Comparison of ENCODE assay signal across 20 cellular contexts in genomic region chr1:106899644-106900043, GRCh38.
"Had no signal": no experiment of that assay in that cellular context is flagged by ENCODE, and none has a peak within 500 bp of the region (broad histone marks: within the 10 kb centered on the region; RNA-seq: fewer than 3 reads in every experiment).

No MANE protein-coding gene starts in this region.

- ATAC-seq: effector memory CD8-positive, alpha-beta T cell; esophagus mucosa; foreskin keratinocyte; gastrocnemius medialis; gastroesophageal sphincter; heart left ventricle; heart right ventricle had no signal

- DNase-seq: colonic mucosa; cortex of kidney; dermis blood vessel endothelial cell; effector CD4-positive, alpha-beta T cell; effector CD8-positive, alpha-beta T cell; effector memory CD4-positive, alpha-beta T cell; effector memory CD8-positive, alpha-beta T cell; endodermal cell; erythroblast; esophagus squamous epithelium; foreskin fibroblast; foreskin keratinocyte; foreskin melanocyte; gastrocnemius medialis; glutamatergic neuron; head of caudate nucleus; heart left ventricle; heart right ventricle had no signal
